1 cellular context compared by ENCODE assay signal in genomic region chr2:174486614-174487535, GRCh38.
TF ChIP-seq lines count a peak whose summit lies in the region.

GPR155 (minus strand) TSS chr2:174487029; CDS start chr2:174481956, 5,073 bp downstream.

TF ChIP-seq in HEK293, 187 proteins besides CTCF, POLR2A, EP300 and RAD21 (continued from another document and continues in another):
- no peak for TF ChIP-seq ZNF280C (tag by site-specific recombination; IDR thresholded peaks at IDR 0.05)
- TF ChIP-seq OVOL3 (tag by site-specific recombination; IDR thresholded peaks at IDR 0.05) = no peak
- peak; percentile 43 for TF ChIP-seq GLIS1 (tag by site-specific recombination; IDR thresholded peaks at IDR 0.05)
- no peak for TF ChIP-seq ZNF426 (tag by site-specific recombination; IDR thresholded peaks at IDR 0.05)
- TF ChIP-seq PRDM4 (tag by site-specific recombination; IDR thresholded peaks at IDR 0.05) = no peak
- no peak for TF ChIP-seq PRDM2 (tag by site-specific recombination; IDR thresholded peaks at IDR 0.05; ENCODE audit: borderline replicate concordance)
- TF ChIP-seq ZBTB10 (tag by site-specific recombination; IDR thresholded peaks at IDR 0.05) = peak; percentile 76
- no peak for TF ChIP-seq ZNF701 (tag by site-specific recombination; IDR thresholded peaks at IDR 0.05)
- TF ChIP-seq ZNF138 (tag by site-specific recombination; IDR thresholded peaks at IDR 0.05; ENCODE audit: borderline replicate concordance) = no peak
- no peak for TF ChIP-seq REST (tag by site-specific recombination; IDR thresholded peaks at IDR 0.05)
- TF ChIP-seq ZNF132 (tag by site-specific recombination; IDR thresholded peaks at IDR 0.05; ENCODE audit: borderline replicate concordance) = no peak
- TF ChIP-seq ZNF223 (tag by site-specific recombination; IDR thresholded peaks at IDR 0.05) = no peak
- TF ChIP-seq ZNF416 (tag by site-specific recombination; IDR thresholded peaks at IDR 0.05) = no peak
- TF ChIP-seq ZNF148 (tag by site-specific recombination; IDR thresholded peaks at IDR 0.05; ENCODE audit: borderline replicate concordance) = no peak
- no peak for TF ChIP-seq FEZF1 (tag by site-specific recombination; IDR thresholded peaks at IDR 0.05)
- TF ChIP-seq SETDB1 (IDR thresholded peaks at IDR 0.05; ENCODE audit: insufficient read length, low read length) = no peak
- peak; percentile 49; the same call in 1 of the 2 replicates for TF ChIP-seq KLF17 (tag by site-specific recombination; IDR thresholded peaks at IDR 0.05)
- TF ChIP-seq ZNF350 (tag by site-specific recombination; IDR thresholded peaks at IDR 0.05) = no peak
- peak; percentile 27; the same call in 1 of the 2 replicates for TF ChIP-seq SP7 (tag by site-specific recombination; IDR thresholded peaks at IDR 0.05)
- no peak for TF ChIP-seq MZF1 (tag by site-specific recombination; IDR thresholded peaks at IDR 0.05; ENCODE audit: borderline replicate concordance)
- TF ChIP-seq BCL11B (tag by site-specific recombination; IDR thresholded peaks at IDR 0.05; ENCODE audit: low read depth) = no peak
- TF ChIP-seq ZNF791 (tag by site-specific recombination; IDR thresholded peaks at IDR 0.05) = no peak
- TF ChIP-seq ZNF302 (tag by site-specific recombination; IDR thresholded peaks at IDR 0.05; ENCODE audit: low read depth) = no peak
- TF ChIP-seq ZNF623 (tag by site-specific recombination; IDR thresholded peaks at IDR 0.05) = no peak
- no peak for TF ChIP-seq ZNF677 (tag by site-specific recombination; IDR thresholded peaks at IDR 0.05)
- peak; percentile 68 for TF ChIP-seq PRDM10 (tag by site-specific recombination; IDR thresholded peaks at IDR 0.05)
